ENCODE assay signal across 16 cellular contexts in the genomic region with DNA sequence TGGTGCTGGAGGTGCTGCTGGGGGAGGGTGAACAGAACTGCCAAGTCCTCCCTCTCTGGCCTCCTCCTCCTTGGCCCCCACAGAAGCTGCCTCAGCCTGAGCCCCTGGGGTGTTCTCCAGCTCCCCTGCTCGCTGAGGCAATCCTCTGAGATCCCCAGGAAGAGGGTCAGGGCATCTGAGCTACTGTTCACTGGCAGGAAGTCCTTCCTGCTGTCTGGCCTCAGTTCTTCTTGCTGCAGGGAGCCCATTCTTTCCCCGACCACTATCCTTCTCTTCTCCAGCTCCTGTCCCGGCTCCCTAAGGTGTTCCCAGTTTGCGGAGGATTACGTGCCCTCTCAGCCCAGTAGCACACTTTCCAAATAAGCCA. TPM values are rescaled to one million over a fixed set of nuclear protein-coding genes. Genes with fewer than 3 reads are reported as not detected.
DNase-seq lines count a peak whose midpoint lies in the region; FAIRE-seq and TF ChIP-seq lines count a peak whose summit lies in the region.
"Had no signal": no experiment of that assay in that cellular context is flagged by ENCODE, and none has a peak within 500 bp of the region (broad histone marks: within the 10 kb centered on the region; RNA-seq: fewer than 3 reads in every experiment).

No MANE protein-coding gene starts in this region.

- DNase-seq in WERI-Rb-1 (no peak), endothelial cell (ENCODE audit: low spot score) (no peak), nephron progenitor cell (no peak), spleen (peak; percentile 52), HTR-8/SVneo (ENCODE audit: insufficient read length, low spot score) (no peak), ovary (no peak), ecto neural progenitor cell (ENCODE audit: low spot score) (no peak)
- DNase-seq: CD4-positive, alpha-beta T cell; DMS53; HCEC 1CT; NCI-H2081 treated with DMSO at 0.1 percent for 48 hours; NCI-H510A treated with DMSO at 0.1 percent for 48 hours; PC-9 had no signal

- H3K4me1 Mint-ChIP-seq in endothelial cell (ENCODE audit: unreplicated experiment): peaks cover 43% of the 10 kb centered on the region
- H3K4me1 Mint-ChIP-seq in nephron progenitor cell: peaks cover 94% of the 10 kb centered on the region

- intact Hi-C loops in spleen (cut with DNase I; ENCODE audit: low total_unique reads) (no loop called here), ovary (cut with DNase I) (no loop called here)

- H3K27me3 ChIP-seq in WERI-Rb-1 (ENCODE audit: insufficient read depth, low read depth, severe bottlenecking) (no peaks in the 10 kb centered on the region), spleen (replicated peaks in 1 of 7) (peaks cover 0 to 92% (median 31%) of the 10 kb centered on the region in 7 donors), ovary (no peaks in the 10 kb centered on the region)
- H3K27me3 ChIP-seq: BE2C had no signal

- no peak for TF ChIP-seq EP300 in ovary (IDR thresholded peaks at IDR 0.05)

- H3K27me3 Mint-ChIP-seq in endothelial cell (ENCODE audit: unreplicated experiment) (peaks cover 25% of the 10 kb centered on the region), nephron progenitor cell (ENCODE audit: low read depth, poor library complexity) (peaks cover 5% of the 10 kb centered on the region)

- no peaks in the 10 kb centered on the region for H3K36me3 ChIP-seq in WERI-Rb-1
- H3K36me3 ChIP-seq in spleen: no peaks in the 10 kb centered on the region
- no peaks in the 10 kb centered on the region for H3K36me3 ChIP-seq in ovary

- H3K9me3 Mint-ChIP-seq in endothelial cell (ENCODE audit: unreplicated experiment) (no peaks in the 10 kb centered on the region), nephron progenitor cell (no peaks in the 10 kb centered on the region)
- H3K9me3 Mint-ChIP-seq: CD4-positive, alpha-beta T cell had no signal

- H3K27ac Mint-ChIP-seq in endothelial cell (ENCODE audit: unreplicated experiment) (no peak overlapping the region), nephron progenitor cell (peak overlapping the region; percentile 72)
- H3K27ac Mint-ChIP-seq: CD4-positive, alpha-beta T cell had no signal

- peak overlapping the region; percentile 7 for H3K4me3 Mint-ChIP-seq in endothelial cell (ENCODE audit: unreplicated experiment)
- peak overlapping the region; percentile 49 for H3K4me3 Mint-ChIP-seq in nephron progenitor cell
- H3K4me3 Mint-ChIP-seq: CD4-positive, alpha-beta T cell had no signal

- 70 to 76% (median 74%) methylated on average over 5 of the region's 5 CpGs for WGBS in spleen, 5 donors
- WGBS in ovary, 3 donors: 80 to 90% (median 81%) methylated on average over 5 of the region's 5 CpGs

- FAIRE-seq in HTR-8/SVneo (lab: Jason Lieb, UNC): no peak

- H3K4me1 ChIP-seq in spleen (peaks cover 0 to 65% (median 29%) of the 10 kb centered on the region in 6 donors), ovary (ENCODE audit: insufficient read depth) (peaks cover 10% of the 10 kb centered on the region)

- TF ChIP-seq CTCF in WERI-Rb-1 (IDR thresholded peaks at IDR 0.05; ENCODE audit: low read depth, low read length): no peak
- TF ChIP-seq CTCF in endothelial cell (IDR thresholded peaks at IDR 0.05; ENCODE audit: unreplicated experiment): no peak
- no peak for TF ChIP-seq CTCF in nephron progenitor cell (IDR thresholded peaks at IDR 0.05)
- TF ChIP-seq CTCF in spleen (IDR thresholded peaks at IDR 0.05 in 8 of 11, conservative IDR thresholded peaks at IDR 0.05 in 3 of 11): no peak
- TF ChIP-seq CTCF in ovary (IDR thresholded peaks at IDR 0.05): no peak

- H3K36me3 Mint-ChIP-seq in endothelial cell (ENCODE audit: low read depth, unreplicated experiment) (no peaks in the 10 kb centered on the region), nephron progenitor cell (ENCODE audit: low read depth) (no peaks in the 10 kb centered on the region)

- H3K27ac ChIP-seq in WERI-Rb-1: peak overlapping the region; percentile 87
- peak overlapping the region in 3 of 8 donors; percentile 23 to 62 (median 50) for H3K27ac ChIP-seq in spleen
- no peak overlapping the region for H3K27ac ChIP-seq in ovary
- H3K27ac ChIP-seq: KMS-11, PC-9 had no signal

- H3K9me3 ChIP-seq in WERI-Rb-1 (ENCODE audit: severe bottlenecking): no peaks in the 10 kb centered on the region
- H3K9me3 ChIP-seq in spleen: no peaks in the 10 kb centered on the region
- no peaks in the 10 kb centered on the region for H3K9me3 ChIP-seq in ovary
- H3K9me3 ChIP-seq: BE2C had no signal

- H3K4me3 ChIP-seq in WERI-Rb-1 (ENCODE audit: low read depth, low read length) (no peak overlapping the region), spleen (no peak overlapping the region), ovary (no peak overlapping the region)
- H3K4me3 ChIP-seq: PC-9 had no signal

- TF ChIP-seq POLR2A in spleen (IDR thresholded peaks at IDR 0.05) (no peak), ovary (IDR thresholded peaks at IDR 0.05) (no peak)

RNA-seq across cellular contexts. Expression of a gene that starts 9.7 kb away (rescaled TPM):
- 3.1 TPM for total RNA-seq in endothelial cell (ENCODE audit: unreplicated experiment)
- total RNA-seq in spleen: 10 to 100 TPM in 5 of 7 donors, 1 to 10 TPM in 2; 6.6 to 46.8 (median 26.3) TPM
- polyA plus RNA-seq in spleen: 1 to 10 TPM; 2.8 to 7.7 (median 3.1) TPM
- 1 to 10 TPM; 1.3 to 3.7 (median 2.6) TPM for total RNA-seq in ovary
- polyA plus RNA-seq in ovary: 1 to 10 TPM; 1.2 to 4.7 TPM
- total RNA-seq: CD4-positive, alpha-beta T cell; PC-9 had no signal

RNA-seq across cellular contexts. Expression of a gene that starts 32.1 kb away (rescaled TPM):
- total RNA-seq in endothelial cell (ENCODE audit: unreplicated experiment): 12.9 TPM
- total RNA-seq in spleen: 10 to 100 TPM; 16.8 to 36.1 (median 21.5) TPM
- polyA plus RNA-seq in spleen: 10 to 100 TPM; 32.5 to 54.1 (median 46.7) TPM
- 10 to 100 TPM; 14.4 to 26.0 (median 20.6) TPM for total RNA-seq in ovary
- 10 to 100 TPM in 1 of 2 donors, 1 to 10 TPM in 1; 5.4 to 28.8 TPM for polyA plus RNA-seq in ovary

RNA-seq across cellular contexts. Expression of a gene that starts 40.5 kb away (rescaled TPM):
- total RNA-seq in endothelial cell (ENCODE audit: unreplicated experiment): 81.5 TPM
- total RNA-seq in spleen: 10 to 100 TPM; 43.8 to 64.1 (median 52.1) TPM
- polyA plus RNA-seq in spleen: 10 to 100 TPM; 59.3 to 79.8 (median 75.9) TPM
- 100 to 1,000 TPM in 1 of 7 donors, 10 to 100 TPM in 6; 56.4 to 103 (median 95.3) TPM for total RNA-seq in ovary
- 100 to 1,000 TPM in 1 of 2 donors, 10 to 100 TPM in 1; 62.4 to 106 TPM for polyA plus RNA-seq in ovary

RNA-seq across cellular contexts. Expression of a gene that starts 49.1 kb away (rescaled TPM):
- total RNA-seq in endothelial cell (ENCODE audit: unreplicated experiment) (not detected), spleen (not detected), ovary (under 1 TPM in 1 of 7 donors, not detected in 6; 0.40 TPM)
- polyA plus RNA-seq in spleen (not detected), ovary (under 1 TPM in 1 of 2 donors, not detected in 1; 0.07 TPM)
- total RNA-seq: M059J, PC-9 had no signal

RNA-seq across cellular contexts. Expression of a gene that starts 57.0 kb away (rescaled TPM):
- total RNA-seq in endothelial cell (ENCODE audit: unreplicated experiment): 4.1 TPM
- under 1 TPM in 3 of 7 donors, not detected in 4; 0.35 to 0.91 (median 0.46) TPM for total RNA-seq in spleen
- polyA plus RNA-seq in spleen: under 1 TPM; 0.74 to 0.94 (median 0.89) TPM
- total RNA-seq in ovary: under 1 TPM in 6 of 7 donors, not detected in 1; 0.22 to 0.56 (median 0.29) TPM
- polyA plus RNA-seq in ovary: under 1 TPM in 1 of 2 donors, not detected in 1; 0.87 TPM
- total RNA-seq: PC-9 had no signal
